18 cellular contexts compared by ENCODE assay signal in the genomic region with DNA sequence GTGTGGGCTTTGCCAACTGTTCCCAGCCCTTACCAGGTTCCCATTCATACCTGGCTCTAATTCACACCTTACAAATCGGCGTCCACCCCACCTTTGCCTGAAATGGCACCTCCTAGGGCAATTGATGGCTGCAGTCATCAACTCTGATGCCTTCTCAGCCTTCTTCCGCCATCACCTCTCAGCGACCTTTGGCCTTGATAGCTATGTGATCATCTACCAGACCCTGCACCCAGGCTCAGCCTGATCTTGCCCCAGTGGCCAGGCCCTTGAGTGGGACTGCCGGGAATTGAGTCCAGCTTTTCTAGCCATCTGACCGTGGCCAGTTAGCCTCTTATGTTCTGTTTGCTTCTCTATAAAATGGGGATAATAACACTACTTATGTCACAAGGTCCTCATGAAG. TPM values are rescaled to one million over a fixed set of nuclear protein-coding genes. Genes with fewer than 3 reads are reported as not detected.
DNase-seq lines count a peak whose midpoint lies in the region; ATAC-seq and TF ChIP-seq lines count a peak whose summit lies in the region.
"Had no signal": no experiment of that assay in that cellular context is flagged by ENCODE, and none has a peak within 500 bp of the region (broad histone marks: within the 10 kb centered on the region; RNA-seq: fewer than 3 reads in every experiment).

No MANE protein-coding gene starts in this region.

- no peak for ATAC-seq in activated CD4-positive, alpha-beta T cell treated with anti-CD3 and anti-CD28 coated beads for 36 hours
- ATAC-seq in activated naive CD4-positive, alpha-beta T cell treated with anti-CD3 and anti-CD28 coated beads, Interleukin-2, amount 50 U/mL, for 72 hours = no peak
- ATAC-seq in natural killer cell = no peak
- no peak for ATAC-seq in omental fat pad (ENCODE audit: low FRiP score)
- ATAC-seq: activated CD4-positive, CD25-positive, alpha-beta regulatory T cell treated with anti-CD3 and anti-CD28 coated beads, Interleukin-2, amount 50 U/mL, for 24 hours; HepG2 had no signal

- BruUV-seq in Caco-2 (replicated peaks; lab: Mats Ljungman, UMichigan) = no TSS peak

- H3K4me3 Mint-ChIP-seq in activated CD4-positive, alpha-beta T cell treated with anti-CD3 and anti-CD28 coated beads for 36 hours = no peak overlapping the region
- H3K4me3 Mint-ChIP-seq in Caco-2 (ENCODE audit: unreplicated experiment) = no peak overlapping the region
- H3K4me3 Mint-ChIP-seq in natural killer cell = no peak overlapping the region
- H3K4me3 Mint-ChIP-seq in progenitor cell of endocrine pancreas (ENCODE audit: low read depth) = no peak overlapping the region
- H3K4me3 Mint-ChIP-seq: T-helper 2 cell treated with Interferon-gamma antibody and Interleukin-4, amounts not matched to agents 5 μg/mL and 100 μg/mL, for 36 hours had no signal

- H3K9me3 ChIP-seq in Caco-2 = no peaks in the 10 kb centered on the region
- H3K9me3 ChIP-seq: ovary had no signal

- H3K4me1 ChIP-seq in Caco-2 = peaks cover 19% of the 10 kb centered on the region

- CTCF ChIA-PET in activated CD4-positive, alpha-beta T cell treated with anti-CD3 and anti-CD28 coated beads for 36 hours (lab: Charles Lee) = interaction anchor here (0.8 to 3.2 kb wide), 9 partner anchors 10 to 184 kb away, joined by 3 to 24 read pairs (median 4); no protein-coding TSS in a partner anchor
- CTCF ChIA-PET in Caco-2 (lab: Charles Lee) = interaction anchor here (0.7 to 3.8 kb wide), 5 partner anchors 23 to 41 kb away, joined by 3 to 48 read pairs (median 6); no protein-coding TSS in a partner anchor

- intact Hi-C loops in activated CD4-positive, alpha-beta T cell treated with anti-CD3 and anti-CD28 coated beads for 36 hours (cut with DNase I, micrococcal nuclease) = no loop called here
- intact Hi-C loops in Caco-2 (cut with micrococcal nuclease; ENCODE audit: unreplicated experiment) (no loop called here), natural killer cell (cut with micrococcal nuclease) (no loop called here)

- POLR2A ChIA-PET in activated CD4-positive, alpha-beta T cell treated with anti-CD3 and anti-CD28 coated beads for 36 hours (lab: Charles Lee) = interaction anchor here (0.7 kb wide), 1 partner anchor 65 kb away, joined by 3 read pairs; no protein-coding TSS in a partner anchor
- POLR2A ChIA-PET in Caco-2 (lab: Charles Lee) = interaction anchor here (1.7 kb wide), 1 partner anchor 29 kb away, joined by 5 read pairs; no protein-coding TSS in a partner anchor

- H3K36me3 ChIP-seq in Caco-2 (ENCODE audit: control insufficient read depth, insufficient read depth, low read length) = no peaks in the 10 kb centered on the region
- H3K36me3 ChIP-seq: ovary had no signal

- H3K27me3 Mint-ChIP-seq in activated CD4-positive, alpha-beta T cell treated with anti-CD3 and anti-CD28 coated beads for 36 hours = no peaks in the 10 kb centered on the region
- no peaks in the 10 kb centered on the region for H3K27me3 Mint-ChIP-seq in Caco-2 (ENCODE audit: insufficient read depth, unreplicated experiment)
- no peaks in the 10 kb centered on the region for H3K27me3 Mint-ChIP-seq in natural killer cell (ENCODE audit: low read depth in 2 of 2)
- peaks cover 3% of the 10 kb centered on the region for H3K27me3 Mint-ChIP-seq in progenitor cell of endocrine pancreas

- H3K4me1 Mint-ChIP-seq in activated CD4-positive, alpha-beta T cell treated with anti-CD3 and anti-CD28 coated beads for 36 hours = peaks cover 18% of the 10 kb centered on the region
- H3K4me1 Mint-ChIP-seq in Caco-2 (ENCODE audit: low read depth, unreplicated experiment) = peaks cover 45% of the 10 kb centered on the region
- peaks cover 7 to 25% of the 10 kb centered on the region in 2 donors for H3K4me1 Mint-ChIP-seq in natural killer cell
- H3K4me1 Mint-ChIP-seq in progenitor cell of endocrine pancreas (ENCODE audit: low read depth) = peaks cover 1% of the 10 kb centered on the region

- no peaks in the 10 kb centered on the region for H3K9me3 Mint-ChIP-seq in activated CD4-positive, alpha-beta T cell treated with anti-CD3 and anti-CD28 coated beads for 36 hours (ENCODE audit: low read depth)
- H3K9me3 Mint-ChIP-seq in Caco-2 (ENCODE audit: unreplicated experiment) = no peaks in the 10 kb centered on the region
- H3K9me3 Mint-ChIP-seq in activated naive CD4-positive, alpha-beta T cell treated with anti-CD3 and anti-CD28 coated beads, Interleukin-2, amount 50 U/mL, for 72 hours = no peaks in the 10 kb centered on the region
- no peaks in the 10 kb centered on the region for H3K9me3 Mint-ChIP-seq in natural killer cell
- H3K9me3 Mint-ChIP-seq in progenitor cell of endocrine pancreas (ENCODE audit: low read depth) = no peaks in the 10 kb centered on the region
- H3K9me3 Mint-ChIP-seq: T-helper 2 cell treated with Interferon-gamma antibody and Interleukin-4, amounts not matched to agents 5 μg/mL and 100 μg/mL, for 36 hours had no signal

- H3K27me3 ChIP-seq in Caco-2 (replicated peaks; ENCODE audit: control insufficient read depth, insufficient read depth, low read length) = no peaks in the 10 kb centered on the region
- H3K27me3 ChIP-seq: dorsolateral prefrontal cortex, ovary had no signal

- no peak for DNase-seq in activated CD4-positive, alpha-beta T cell treated with anti-CD3 and anti-CD28 coated beads for 36 hours
- DNase-seq in activated CD4-positive, alpha-beta T cell treated with anti-CD3 and anti-CD28 coated beads for 48 hours = no peak
- no peak for DNase-seq in Caco-2
- no peak for DNase-seq in activated naive CD4-positive, alpha-beta T cell treated with anti-CD3 and anti-CD28 coated beads, Interleukin-2, amount 50 U/mL, for 72 hours (ENCODE audit: low spot score in 2 of 2)
- no peak for DNase-seq in natural killer cell
- no peak for DNase-seq in SKM-1 (lab: John Stamatoyannopoulos, UW; ENCODE audit: unreplicated experiment)
- no peak for DNase-seq in omental fat pad (ENCODE audit: low spot score)
- no peak for DNase-seq in progenitor cell of endocrine pancreas (ENCODE audit: low spot score, unreplicated experiment)
- DNase-seq: activated gamma-delta T cell treated with Interleukin-2 at 50 U/mL for 16 hours; dorsolateral prefrontal cortex; H7; NCI-H2081; NCI-H524 treated with DMSO at 0.1 percent for 48 hours; ovary; stimulated activated CD4-positive, alpha-beta T cell treated with anti-CD3 and anti-CD28 coated beads, Interleukin-2, amount 100 ng/mL, for 24 hours had no signal

- peaks cover 8% of the 10 kb centered on the region for H3K36me3 Mint-ChIP-seq in activated CD4-positive, alpha-beta T cell treated with anti-CD3 and anti-CD28 coated beads for 36 hours (ENCODE audit: low read depth)
- peaks cover 6% of the 10 kb centered on the region for H3K36me3 Mint-ChIP-seq in Caco-2 (ENCODE audit: insufficient read depth, unreplicated experiment)
- H3K36me3 Mint-ChIP-seq in activated naive CD4-positive, alpha-beta T cell treated with anti-CD3 and anti-CD28 coated beads, Interleukin-2, amount 50 U/mL, for 72 hours = peaks cover 0 to 7% of the 10 kb centered on the region in 2 donors
- no peaks in the 10 kb centered on the region for H3K36me3 Mint-ChIP-seq in natural killer cell
- H3K36me3 Mint-ChIP-seq in progenitor cell of endocrine pancreas (ENCODE audit: insufficient read depth) = no peaks in the 10 kb centered on the region

- no peak for TF ChIP-seq CTCF in Caco-2 (IDR thresholded peaks at IDR 0.05; ENCODE audit: insufficient read depth in 1 of 2, low read depth in 1 of 2, low read length in 1 of 2, severe bottlenecking in 1 of 2, unreplicated experiment in 1 of 2)
- TF ChIP-seq CTCF in natural killer cell (IDR thresholded peaks at IDR 0.05) = no peak
- no peak for TF ChIP-seq CTCF in omental fat pad (IDR thresholded peaks at IDR 0.05)
- TF ChIP-seq CTCF in progenitor cell of endocrine pancreas (IDR thresholded peaks at IDR 0.05; ENCODE audit: unreplicated experiment) = no peak

- peak overlapping the region; percentile 22 for H3K27ac Mint-ChIP-seq in activated CD4-positive, alpha-beta T cell treated with anti-CD3 and anti-CD28 coated beads for 36 hours
- H3K27ac Mint-ChIP-seq in Caco-2 (ENCODE audit: unreplicated experiment) = peak overlapping the region; percentile 9
- peak overlapping the region; percentile 55 to 87 for H3K27ac Mint-ChIP-seq in activated naive CD4-positive, alpha-beta T cell treated with anti-CD3 and anti-CD28 coated beads, Interleukin-2, amount 50 U/mL, for 72 hours
- H3K27ac Mint-ChIP-seq in natural killer cell = peak overlapping the region; percentile 60 to 61
- no peak overlapping the region for H3K27ac Mint-ChIP-seq in progenitor cell of endocrine pancreas
- H3K27ac Mint-ChIP-seq: T-helper 2 cell treated with Interferon-gamma antibody and Interleukin-4, amounts not matched to agents 5 μg/mL and 100 μg/mL, for 36 hours had no signal

- no peak overlapping the region for H3K4me3 ChIP-seq in Caco-2 (ENCODE audit: low read depth, low read length)
- H3K4me3 ChIP-seq: dorsolateral prefrontal cortex, ovary had no signal

RNA-seq across cellular contexts. Expression of gene PSD4, which starts 32.5 kb away (rescaled TPM):
- 100 to 1,000 TPM; 232 to 274 TPM for total RNA-seq in activated CD4-positive, alpha-beta T cell treated with anti-CD3 and anti-CD28 coated beads for 36 hours
- total RNA-seq in Caco-2 (2022) (15.5 and 18.7 TPM in 2 replicates), natural killer cell (100 to 1,000 TPM; 280 to 347 (median 340) TPM), omental fat pad (10 to 100 TPM in 3 of 4 donors, 1 to 10 TPM in 1; 6.3 to 27.6 (median 13.1) TPM), progenitor cell of endocrine pancreas (27.1 and 30.7 TPM in 2 replicates)
- total RNA-seq in activated naive CD4-positive, alpha-beta T cell treated with anti-CD3 and anti-CD28 coated beads, Interleukin-2, amount 50 U/mL, for 72 hours = 100 to 1,000 TPM; 137 to 305 TPM
